ENCODE assay signal across 11 cellular contexts in genomic region chr9:26863074-26863473, GRCh38. TPM values are rescaled to one million over a fixed set of nuclear protein-coding genes. Genes with fewer than 3 reads are reported as not detected.
DNase-seq lines count a peak whose midpoint lies in the region; ATAC-seq, FAIRE-seq and TF ChIP-seq lines count a peak whose summit lies in the region.
"Had no signal": no experiment of that assay in that cellular context is flagged by ENCODE, and none has a peak within 500 bp of the region (broad histone marks: within the 10 kb centered on the region; RNA-seq: fewer than 3 reads in every experiment).

No MANE protein-coding gene starts in this region.

- H3K4me3 Mint-ChIP-seq in WTC11, result no peak overlapping the region
- H3K4me3 Mint-ChIP-seq: stimulated activated naive CD8-positive, alpha-beta T cell treated with anti-CD3 and anti-CD28 coated beads, Interleukin-15, Interleukin-2, amounts not matched to agents 100 ng/mL and 50 ng/mL, for 24 hours had no signal

- H3K9ac ChIP-seq in GM12878 (ENCODE audit: control insufficient read depth, insufficient read depth, low read length), result no peak overlapping the region

- H3K4me2 ChIP-seq in GM12878 (ENCODE audit: control insufficient read depth, insufficient read depth), result no peak overlapping the region

- intact Hi-C loops in GM12878 (cut with micrococcal nuclease; ENCODE audit: unreplicated experiment), result loop anchor here (10.0 kb wide), 1 partner anchor 112 kb away; no protein-coding TSS in a partner anchor
- intact Hi-C loops in lower lobe of right lung (cut with DNase I), result no loop called here

- no peak overlapping the region for H3K27ac ChIP-seq in GM12878 (ENCODE audit: control insufficient read depth, insufficient read depth)
- no peak overlapping the region for H3K27ac ChIP-seq in lower lobe of right lung
- H3K27ac ChIP-seq: neutrophil had no signal

- H3K9me3 Mint-ChIP-seq in WTC11, result peaks cover 4% of the 10 kb centered on the region
- H3K9me3 Mint-ChIP-seq: stimulated activated naive CD8-positive, alpha-beta T cell treated with anti-CD3 and anti-CD28 coated beads, Interleukin-15, Interleukin-2, amounts not matched to agents 100 ng/mL and 50 ng/mL, for 24 hours had no signal

- H3K36me3 ChIP-seq in BJ (ENCODE audit: control insufficient read depth, insufficient read depth, low read length), result no peaks in the 10 kb centered on the region
- H3K36me3 ChIP-seq in GM12878 (ENCODE audit: control insufficient read depth in 2 of 2, insufficient read depth in 2 of 2, low read length in 1 of 2), result peaks cover 0 to 7% of the 10 kb centered on the region in 2 experiments; a peak in 2 of 4 replicates
- peaks cover 35% of the 10 kb centered on the region for H3K36me3 ChIP-seq in lower lobe of right lung

- no peaks in the 10 kb centered on the region for H3K27me3 ChIP-seq in BJ (ENCODE audit: control insufficient read depth, insufficient read depth, low read length)
- H3K27me3 ChIP-seq in GM12878 (replicated peaks in 1 of 2; ENCODE audit: control insufficient read depth in 2 of 2, insufficient read depth in 2 of 2, low read length in 1 of 2), result no peaks in the 10 kb centered on the region
- H3K27me3 ChIP-seq in lower lobe of right lung (ENCODE audit: low read depth), result no peaks in the 10 kb centered on the region
- H3K27me3 ChIP-seq: neutrophil had no signal

- H3K4me1 ChIP-seq in GM12878 (ENCODE audit: control insufficient read depth, insufficient read depth, low read length) (no peaks in the 10 kb centered on the region), lower lobe of right lung (no peaks in the 10 kb centered on the region)

- H2AFZ ChIP-seq in GM12878 (ENCODE audit: control insufficient read depth, low read depth, low read length), result no peak overlapping the region

- peaks cover 20% of the 10 kb centered on the region for H3K36me3 Mint-ChIP-seq in WTC11

- RAD21 ChIA-PET in GM12878 (lab: Charles Lee; ENCODE audit: unreplicated experiment), result no interaction called here

- H4K20me1 ChIP-seq in GM12878 (ENCODE audit: control insufficient read depth, insufficient read depth), result no peaks in the 10 kb centered on the region

- TF ChIP-seq EP300 in GM12878 (IDR thresholded peaks at IDR 0.05; ENCODE audit: borderline replicate concordance in 1 of 2, control insufficient read depth in 1 of 2, low read depth in 2 of 2, low read length in 2 of 2), result no peak

- peak; percentile 40 for TF ChIP-seq RAD21 in GM12878 (IDR thresholded peaks at IDR 0.05; ENCODE audit: insufficient read depth, low read depth, low read length)

- 56% methylated on average over 1 of the region's 1 CpG for WGBS in GM12878 (ENCODE audit: insufficient coverage, insufficient replicate concordance, low lambda C conversion rate, missing lambda C conversion rate)

- in situ Hi-C loops in GM12878 (cut with MboI), result no loop called here

- H3K27ac Mint-ChIP-seq in WTC11, result no peak overlapping the region
- H3K27ac Mint-ChIP-seq: stimulated activated naive CD8-positive, alpha-beta T cell treated with anti-CD3 and anti-CD28 coated beads, Interleukin-15, Interleukin-2, amounts not matched to agents 100 ng/mL and 50 ng/mL, for 24 hours had no signal

- H3K9me3 ChIP-seq in GM12878 (replicated peaks; ENCODE audit: control insufficient read depth, insufficient read depth, low read length) (no peaks in the 10 kb centered on the region), lower lobe of right lung (no peaks in the 10 kb centered on the region)
- H3K9me3 ChIP-seq: neutrophil had no signal

- H3K4me3 ChIP-seq in BJ (ENCODE audit: low read depth, low read length), result no peak overlapping the region
- H3K4me3 ChIP-seq in GM12878, result no peak overlapping the region
- no peak overlapping the region for H3K4me3 ChIP-seq in lower lobe of right lung

- ATAC-seq in HG03175 (IDR thresholded peaks at IDR 0.05; ENCODE audit: unreplicated experiment) (peak; percentile 50), GM12878 (peak; percentile 51; the same call in 2 of the 3 replicates), lower lobe of right lung (no peak), HG03460 (IDR thresholded peaks at IDR 0.05; ENCODE audit: unreplicated experiment) (no peak), WTC11 (no peak)

- peak; percentile 81 for FAIRE-seq in GM12878 (lab: Jason Lieb, UNC)

- TF ChIP-seq CTCF in BJ (IDR thresholded peaks at IDR 0.05; ENCODE audit: insufficient read depth, low read depth, low read length), result peak; percentile 9; the same call in 1 of the 2 replicates
- TF ChIP-seq CTCF in GM12878 (IDR thresholded peaks at IDR 0.05 in 2 of 3, conservative IDR thresholded peaks at IDR 0.05 in 1 of 3; ENCODE audit: control insufficient read depth in 2 of 3, extremely low read depth in 1 of 3, insufficient read depth in 1 of 3, low read depth in 3 of 3, low read length in 3 of 3), result peak; percentile 10 to 25 (median 19); a peak in 2 of 6 replicates
- peak; percentile 16 for TF ChIP-seq CTCF in lower lobe of right lung (IDR thresholded peaks at IDR 0.05)
- TF ChIP-seq CTCF in WTC11 (IDR thresholded peaks at IDR 0.05), result no peak

- DNase-seq in BJ (ENCODE audit: low read depth), result no peak
- no peak for DNase-seq in GM12878 (ENCODE audit: low read depth, low spot score)
- no peak for DNase-seq in lower lobe of right lung
- no peak for DNase-seq in 8988T
- no peak for DNase-seq in WTC11 (ENCODE audit: low spot score)
- DNase-seq in activated CD4-positive, alpha-beta T cell treated with anti-CD3 and anti-CD28 coated beads, Interleukin-2, amount 50 U/mL, for 4 hours, result no peak
- DNase-seq: cortex of kidney had no signal

- POLR2A ChIA-PET in BJ (lab: Charles Lee) (no interaction called here), GM12878 (lab: Charles Lee) (no interaction called here), WTC11 (lab: Charles Lee) (no interaction called here)

- H3K79me2 ChIP-seq in GM12878 (ENCODE audit: control insufficient read depth, insufficient read depth, low read length), result no peaks in the 10 kb centered on the region

- H3K4me1 Mint-ChIP-seq in WTC11, result peaks cover 2% of the 10 kb centered on the region; the same call in 1 of the 2 replicates

- SMC1A ChIA-PET in GM12878 (lab: Charles Lee; ENCODE audit: uncharacterized antibody, unreplicated experiment), result interaction anchor here (0.8 to 1.3 kb wide), 4 partner anchors 10 to 116 kb away, joined by 3 to 5 read pairs (median 4); no protein-coding TSS in a partner anchor

- BruUV-seq in GM12878 (replicated peaks; lab: Mats Ljungman, UMichigan), result no TSS peak

- CTCF ChIA-PET in BJ (lab: Yijun Ruan, JAX), result no interaction called here
- CTCF ChIA-PET in GM12878 (lab: Yijun Ruan, JAX), result no interaction called here
- CTCF ChIA-PET in WTC11 (lab: Charles Lee), result interaction anchor here (1.0 to 1.5 kb wide), 3 partner anchors 113 to 361 kb away, joined by 4 to 10 read pairs (median 5); no protein-coding TSS in a partner anchor

- H3K27me3 Mint-ChIP-seq in WTC11 (ENCODE audit: low read depth), result no peaks in the 10 kb centered on the region
- H3K27me3 Mint-ChIP-seq: stimulated activated naive CD8-positive, alpha-beta T cell treated with anti-CD3 and anti-CD28 coated beads, Interleukin-15, Interleukin-2, amounts not matched to agents 100 ng/mL and 50 ng/mL, for 24 hours had no signal

- no peak for TF ChIP-seq POLR2A in GM12878 (IDR thresholded peaks at IDR 0.05; ENCODE audit: low read depth, low read length)

TF ChIP-seq in GM12878, 131 proteins besides CTCF, POLR2A, EP300 and RAD21:
- no peak for TF ChIP-seq FOXM1 (IDR thresholded peaks at IDR 0.05; ENCODE audit: low read depth, low read length)

TF ChIP-seq in WTC11, 78 proteins besides CTCF, POLR2A, EP300 and RAD21:
- TF ChIP-seq ZNF671 (CRISPR knock-in tag; IDR thresholded peaks at IDR 0.05), result no peak
- TF ChIP-seq OVOL2 (CRISPR knock-in tag; IDR thresholded peaks at IDR 0.05; ENCODE audit: borderline replicate concordance), result no peak
- no peak for TF ChIP-seq SP1 (CRISPR knock-in tag; conservative IDR thresholded peaks at IDR 0.05)
- no peak for TF ChIP-seq NFATC4 (CRISPR knock-in tag; IDR thresholded peaks at IDR 0.05)
- no peak for TF ChIP-seq ZNF219 (CRISPR knock-in tag; IDR thresholded peaks at IDR 0.05; ENCODE audit: borderline replicate concordance)

RNA-seq across cellular contexts. Expression of gene CAAP1, which starts 29.5 kb away (rescaled TPM):
- polyA plus RNA-seq in BJ (2011; rRNA removed) (5.2 and 9.8 TPM in 2 replicates), GM12878 (2011; rRNA removed) (25.4 and 47.1 TPM in 2 replicates), GM12878 (2014; fragmentation: Illumina TruSeq; extraction: Trizol) (23.6 and 29.0 TPM in 2 replicates), GM12878 (2014; fragmentation: Nextera tagmentation; extraction: Ambion mirVana) (10 to 100 TPM; 11.0 to 11.9 TPM), GM12878 (2014; rRNA removed) (11.9 and 16.0 TPM in 2 replicates), GM12878 (2016; fragmentation: Nextera tagmentation; extraction: Ambion mirVana) (10 to 100 TPM; 25.0 to 27.5 TPM)
- polyA minus RNA-seq in BJ (2011; rRNA and poly(A)+ RNA removed), result 1.6 and 2.4 TPM in 2 replicates
- total RNA-seq in GM12878 (2013; cell fraction: nucleolus; rRNA removed), result 42.1 and 52.4 TPM in 2 replicates
- total RNA-seq in GM12878 (2014; rRNA removed) (15.6 and 21.7 TPM in 2 replicates), GM12878 (2014; rRNA removed; fragmentation: Illumina TruSeq; extraction: Trizol) (21.1 and 21.8 TPM in 2 replicates), GM12878 (2021) (19.3 and 20.3 TPM in 2 replicates), lower lobe of right lung (13.3 TPM), WTC11 (2021) (33.2 to 45.4 TPM (median 36.1 TPM) in 3 replicates)
- 6.5 TPM for polyA plus RNA-seq in GM12878 (2011; ENCODE audit: low read depth)
- 10.8 and 20.8 TPM in 2 replicates for polyA plus RNA-seq in GM12878 (2011; cell fraction: cytosol; rRNA removed)
- polyA plus RNA-seq in GM12878 (2011; cell fraction: nucleus; rRNA removed), result 11.9 and 15.8 TPM in 2 replicates
- 11.8 and 11.9 TPM in 2 replicates for polyA plus RNA-seq in GM12878 (2012)
- 5.7 and 7.8 TPM in 2 replicates for polyA minus RNA-seq in GM12878 (2011; rRNA and poly(A)+ RNA removed)
- polyA minus RNA-seq in GM12878 (2011; cell fraction: cytosol; rRNA and poly(A)+ RNA removed), result 7.3 and 10.3 TPM in 2 replicates
- polyA minus RNA-seq in GM12878 (2011; cell fraction: nucleus; rRNA and poly(A)+ RNA removed), result 12.0 and 21.2 TPM in 2 replicates

Comparison
In these comparisons a context has a peak if more than half of its experiments do, and no peak if none do; other contexts are left out.
1. ATAC-seq: peak in HG03175 (single experiment) and GM12878 (single experiment); none in lower lobe of right lung (0 of 2), HG03460 (single experiment) and WTC11 (single experiment).